In the genomic region with DNA sequence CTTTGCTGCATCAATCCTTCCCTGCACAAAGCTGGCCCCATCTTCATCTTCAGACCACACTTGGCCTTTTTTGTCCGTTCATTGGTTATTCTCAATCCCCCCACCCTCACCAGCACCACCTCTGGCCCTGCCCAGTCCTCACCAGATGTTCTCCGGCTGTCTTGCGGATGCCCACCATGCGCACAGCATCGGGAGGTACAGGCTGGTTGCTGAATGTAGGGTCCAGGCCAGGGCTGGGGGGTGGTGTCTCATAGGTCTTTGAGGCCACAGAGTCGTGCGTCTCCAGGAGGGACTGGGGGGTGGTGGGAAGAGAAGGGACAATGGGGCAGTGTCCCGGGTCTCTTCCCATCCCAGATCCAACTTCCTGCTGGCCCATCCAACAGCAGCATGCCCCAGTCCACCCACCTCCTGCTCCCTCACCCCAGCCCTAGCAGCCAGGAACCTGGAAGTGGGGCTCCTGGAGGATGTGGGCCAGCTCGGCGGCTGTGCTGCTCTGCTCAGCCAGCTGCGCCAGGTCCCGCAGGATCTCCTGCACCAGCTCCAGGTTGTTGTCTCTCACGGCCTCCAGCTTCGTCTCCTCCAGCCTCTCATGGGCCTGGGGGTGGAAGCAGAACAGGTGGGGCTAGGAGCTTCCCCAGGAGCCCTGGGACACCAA, we compare ENCODE assay signal across 22 cellular contexts. TPM values are rescaled to one million over a fixed set of nuclear protein-coding genes. Genes with fewer than 3 reads are reported as not detected.
A peak's percentile ranks its signal among the peaks of the same experiment; 100 is the strongest.
DNase-seq lines count a peak whose midpoint lies in the region; ATAC-seq and TF ChIP-seq lines count a peak whose summit lies in the region.
"Had no signal": no experiment of that assay in that cellular context is flagged by ENCODE, and none has a peak within 500 bp of the region (broad histone marks: within the 10 kb centered on the region; RNA-seq: fewer than 3 reads in every experiment).

No MANE protein-coding gene starts in this region.

- TF ChIP-seq CTCF in gastroesophageal sphincter (IDR thresholded peaks at IDR 0.05), result no peak

- TF ChIP-seq EP300 in gastroesophageal sphincter (IDR thresholded peaks at IDR 0.05), result no peak

- DNase-seq in Right ventricle myocardium inferior (ENCODE audit: missing footprints) (peak; percentile 60), Right ventricle myocardium superior (no peak), islet precursor cell (peak; percentile 50), sciatic nerve (ENCODE audit: low spot score) (peak; percentile 42), NCI-H226 (no peak)
- no peak for DNase-seq in activated CD4-positive, alpha-beta T cell treated with anti-CD3 and anti-CD28 coated beads for 48 hours
- DNase-seq: Caco-2; CD4-positive, CD25-positive, alpha-beta regulatory T cell; CD8-positive, alpha-beta T cell; DMS 273 treated with DMSO at 0.1 percent for 48 hours; DMS79; EL; GF-D8; GM23248; H9 had no signal

- intact Hi-C loops in Right ventricle myocardium inferior (cut with DNase I), result no loop called here
- intact Hi-C loops in Right ventricle myocardium superior (cut with DNase I), result no loop called here
- intact Hi-C loops in sciatic nerve (cut with DNase I), result no loop called here

- H3K9me3 ChIP-seq in gastroesophageal sphincter, result no peaks in the 10 kb centered on the region
- H3K9me3 ChIP-seq: BLaER1, Caco-2 had no signal

- no peak for ATAC-seq in Right ventricle myocardium inferior
- ATAC-seq in Right ventricle myocardium superior (ENCODE audit: poor library complexity), result no peak
- no peak for ATAC-seq in sciatic nerve
- ATAC-seq in gastroesophageal sphincter, result no peak
- ATAC-seq: CD8-positive, alpha-beta T cell; HCT116 had no signal

- no peak overlapping the region for H3K4me3 ChIP-seq in gastroesophageal sphincter
- H3K4me3 ChIP-seq: BLaER1, GM23248 had no signal

- no peak overlapping the region for H3K27ac ChIP-seq in gastroesophageal sphincter
- H3K27ac ChIP-seq: 22Rv1, BLaER1, C4-2B, GM23248 had no signal

- H3K4me1 ChIP-seq in gastroesophageal sphincter, result peaks cover 0 to 8% (median 3%) of the 10 kb centered on the region in 3 donors
- H3K4me1 ChIP-seq: BLaER1 had no signal

- peaks cover 0 to 53% of the 10 kb centered on the region in 2 donors for H3K36me3 ChIP-seq in gastroesophageal sphincter
- H3K36me3 ChIP-seq: BLaER1 had no signal

- 84 to 100% methylated on average over 1 to 7 of the region's 14 CpGs for WGBS in gastroesophageal sphincter (ENCODE audit: low coverage in 1 of 2), 2 donors

- no peak for TF ChIP-seq POLR2A in gastroesophageal sphincter (IDR thresholded peaks at IDR 0.05)

- H3K27me3 ChIP-seq in gastroesophageal sphincter, result no peaks in the 10 kb centered on the region
- H3K27me3 ChIP-seq: BLaER1 had no signal

RNA-seq across cellular contexts. Expression of a gene that starts 24.4 kb away (rescaled TPM):
- total RNA-seq in Right ventricle myocardium inferior (16.2 TPM), Right ventricle myocardium superior (17.1 TPM), sciatic nerve (4.6 TPM), gastroesophageal sphincter (10 to 100 TPM in 3 of 4 donors, 1 to 10 TPM in 1; 6.3 to 20.9 (median 15.1) TPM)
- total RNA-seq: B cell had no signal

RNA-seq across cellular contexts. Expression of a gene that starts 35.9 kb away (rescaled TPM):
- total RNA-seq in Right ventricle myocardium inferior, result 16.6 TPM
- 17.5 TPM for total RNA-seq in Right ventricle myocardium superior
- 22.8 TPM for total RNA-seq in sciatic nerve
- 10 to 100 TPM in 1 of 4 donors, 1 to 10 TPM in 3; 1.6 to 16.2 (median 3.7) TPM for total RNA-seq in gastroesophageal sphincter
- total RNA-seq: B cell; Caco-2; CD4-positive, CD25-positive, alpha-beta regulatory T cell; CD8-positive, alpha-beta T cell; GM23248; H1; H9 had no signal

RNA-seq across cellular contexts. Expression of a gene that starts 49.9 kb away (rescaled TPM):
- total RNA-seq in Right ventricle myocardium inferior, result 43.0 TPM
- 48.5 TPM for total RNA-seq in Right ventricle myocardium superior
- 13.8 TPM for total RNA-seq in sciatic nerve
- total RNA-seq in gastroesophageal sphincter, result 10 to 100 TPM in 1 of 4 donors, 1 to 10 TPM in 3; 5.1 to 10.8 (median 7.8) TPM
- total RNA-seq: B cell; CD4-positive, CD25-positive, alpha-beta regulatory T cell; CD8-positive, alpha-beta T cell had no signal

RNA-seq across cellular contexts. Expression of a gene that starts 59.4 kb away (rescaled TPM):
- total RNA-seq in Right ventricle myocardium inferior, result not detected
- not detected for total RNA-seq in Right ventricle myocardium superior
- total RNA-seq in sciatic nerve, result not detected
- not detected for total RNA-seq in gastroesophageal sphincter
- total RNA-seq: B cell; Caco-2; CD4-positive, CD25-positive, alpha-beta regulatory T cell; CD8-positive, alpha-beta T cell; GM23248; H1; H9 had no signal

Comparison
In these comparisons a context has a peak if more than half of its experiments do, and no peak if none do; other contexts are left out.
1. DNase-seq: peak in Right ventricle myocardium inferior (single experiment), islet precursor cell (single experiment) and sciatic nerve (single experiment); none in Right ventricle myocardium superior (single experiment), activated CD4-positive, alpha-beta T cell treated with anti-CD3 and anti-CD28 coated beads for 48 hours (single experiment) and NCI-H226 (single experiment).